Comparison of ENCODE assay signal across 26 cellular contexts in the genomic region with DNA sequence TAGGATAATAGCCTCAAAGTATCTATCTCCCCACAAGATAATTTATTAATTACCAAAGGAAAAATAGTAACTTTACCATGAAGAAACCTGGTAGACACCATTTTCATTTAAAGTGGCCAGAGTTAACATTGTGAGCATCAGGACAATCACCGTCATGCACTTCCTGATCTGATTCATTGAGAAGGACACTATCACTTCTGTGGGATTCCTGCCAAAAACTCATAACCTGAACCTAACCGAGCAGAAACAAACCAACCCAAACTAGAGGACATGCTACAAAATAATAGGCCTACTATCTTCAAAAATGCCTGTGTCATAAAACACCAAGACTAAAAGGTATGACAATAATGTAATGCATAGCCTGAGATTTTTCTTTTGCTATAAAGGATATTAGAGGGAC. TPM values are rescaled to one million over a fixed set of nuclear protein-coding genes. Genes with fewer than 3 reads are reported as not detected.
DNase-seq lines count a peak whose midpoint lies in the region; ATAC-seq, FAIRE-seq and TF ChIP-seq lines count a peak whose summit lies in the region.
"Had no signal": no experiment of that assay in that cellular context is flagged by ENCODE, and none has a peak within 500 bp of the region (broad histone marks: within the 10 kb centered on the region; RNA-seq: fewer than 3 reads in every experiment).

No MANE protein-coding gene starts in this region.

- H3K4me3 ChIP-seq in A549 (no peak overlapping the region), brain microvascular endothelial cell (ENCODE audit: low read depth, low read length) (no peak overlapping the region)
- H3K4me3 ChIP-seq: BLaER1, Peyer's patch had no signal

- H3K4me2 ChIP-seq in A549: peak overlapping the region; percentile 19; the same call in 1 of the 3 replicates
- H3K4me2 ChIP-seq: BLaER1, SK-N-SH had no signal

- no peak for DNase-seq in A549 (ENCODE audit: low read depth in 1 of 2, low spot score in 1 of 2)
- DNase-seq in HT1080 (ENCODE audit: low read depth): peak; percentile 18
- peak; percentile 14 for DNase-seq in brain microvascular endothelial cell
- peak; percentile 47 for DNase-seq in glomerular visceral epithelial cell (ENCODE audit: extremely low spot score)
- no peak for DNase-seq in DMS114 treated with DMSO at 0.1 percent for 48 hours (lab: John Stamatoyannopoulos, UW; ENCODE audit: unreplicated experiment)
- DNase-seq in H4 (ENCODE audit: low spot score): no peak
- no peak for DNase-seq in SIG-M5 treated with dmso at 0.1 percent for 504 hours (lab: John Stamatoyannopoulos, UW; ENCODE audit: unreplicated experiment)
- no peak for DNase-seq in DMS 273 treated with DMSO at 0.1 percent for 48 hours (lab: John Stamatoyannopoulos, UW)
- DNase-seq: 8988T; CD4-positive, alpha-beta T cell; DMS79; EL; GF-D8; H9; KG1; MM.1S; NCI-H2029; NCI-H446; NCI-H526; NCI-H82; Peyer's patch; SIG-M5; SK-N-SH; SW 1271 had no signal

- H3K36me3 ChIP-seq in brain microvascular endothelial cell (replicated peaks): no peaks in the 10 kb centered on the region
- H3K36me3 ChIP-seq: BLaER1, Peyer's patch had no signal

- peaks cover 40% of the 10 kb centered on the region for H3K4me1 ChIP-seq in A549
- H3K4me1 ChIP-seq: BLaER1 had no signal

- POLR2A ChIA-PET in A549 (lab: Yijun Ruan, JAX): no interaction called here

- WGBS in A549 (ENCODE audit: missing lambda C conversion rate): 50% methylated on average over 2 of the region's 2 CpGs

- no peak for FAIRE-seq in A549 (lab: Jason Lieb, UNC)
- FAIRE-seq: GM12891 had no signal

- no peak for TF ChIP-seq RAD21 in A549 (conservative IDR thresholded peaks at IDR 0.05 in 1 of 2, IDR thresholded peaks at IDR 0.05 in 1 of 2)

- TF ChIP-seq CTCF in A549 (IDR thresholded peaks at IDR 0.05): no peak
- no peak for TF ChIP-seq CTCF in brain microvascular endothelial cell (IDR thresholded peaks at IDR 0.05; ENCODE audit: low read depth, low read length, missing control alignments)

- H3K27ac ChIP-seq in A549 (no peak overlapping the region; a peak in 1 of 6 replicates), brain microvascular endothelial cell (no peak overlapping the region)
- H3K27ac ChIP-seq: BLaER1, Peyer's patch had no signal

- CTCF ChIA-PET in A549 (lab: Yijun Ruan, JAX): no interaction called here

- ATAC-seq in A549: no peak

- no peaks in the 10 kb centered on the region for H3K9me3 ChIP-seq in A549
- H3K9me3 ChIP-seq: BLaER1, Peyer's patch, SK-N-SH had no signal

- no peaks in the 10 kb centered on the region for H3K27me3 ChIP-seq in brain microvascular endothelial cell (replicated peaks)
- H3K27me3 ChIP-seq: BLaER1, Peyer's patch had no signal

- no peak for TF ChIP-seq EP300 in A549 (IDR thresholded peaks at IDR 0.05)

- TF ChIP-seq POLR2A in A549 (IDR thresholded peaks at IDR 0.05; ENCODE audit: low read length): no peak

- in situ Hi-C loops in brain microvascular endothelial cell (cut with HindIII; ENCODE audit: low pct_ligation_motif_present, low sequenced_read_pairs): no loop called here

TF ChIP-seq in A549, 52 proteins besides CTCF, POLR2A, EP300 and RAD21:
- TF ChIP-seq, protein P1, sequence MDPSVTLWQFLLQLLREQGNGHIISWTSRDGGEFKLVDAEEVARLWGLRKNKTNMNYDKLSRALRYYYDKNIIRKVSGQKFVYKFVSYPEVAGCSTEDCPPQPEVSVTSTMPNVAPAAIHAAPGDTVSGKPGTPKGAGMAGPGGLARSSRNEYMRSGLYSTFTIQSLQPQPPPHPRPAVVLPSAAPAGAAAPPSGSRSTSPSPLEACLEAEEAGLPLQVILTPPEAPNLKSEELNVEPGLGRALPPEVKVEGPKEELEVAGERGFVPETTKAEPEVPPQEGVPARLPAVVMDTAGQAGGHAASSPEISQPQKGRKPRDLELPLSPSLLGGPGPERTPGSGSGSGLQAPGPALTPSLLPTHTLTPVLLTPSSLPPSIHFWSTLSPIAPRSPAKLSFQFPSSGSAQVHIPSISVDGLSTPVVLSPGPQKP (IDR thresholded peaks at IDR 0.05; ENCODE audit: low read depth, low read length): no peak
- TF ChIP-seq MYC (IDR thresholded peaks at IDR 0.05; ENCODE audit: borderline replicate concordance, low read length): no peak
- no peak for TF ChIP-seq KDM1A (IDR thresholded peaks at IDR 0.05; ENCODE audit: low read depth)

RNA-seq across cellular contexts. Expression of a gene that starts 39.0 kb away (rescaled TPM):
- polyA plus RNA-seq in A549 (2011; rRNA removed): 0.82 and 0.93 TPM in 2 replicates
- polyA plus RNA-seq in A549 (2012; cell fraction: cytosol; rRNA removed): 0.15 and 0.18 TPM in 2 replicates
- 0.06 and 0.09 TPM in 2 replicates for polyA plus RNA-seq in A549 (2012; cell fraction: nucleus; rRNA removed)
- 0.71 to 0.90 TPM (median 0.80 TPM) in 3 replicates for polyA plus RNA-seq in A549 (2017; fragmentation: RNase III; extraction: RNeasy Plus Mini Kit Qiagen cat#74134 plus additional on column Dnase treatment)
- polyA minus RNA-seq in A549 (2011; rRNA and poly(A)+ RNA removed): 0.10 and 0.12 TPM in 2 replicates
- 0.43 and 0.93 TPM in 2 replicates for total RNA-seq in HT1080 (2014; rRNA removed; shearing (Covaris generic))
- polyA plus RNA-seq in HT1080 (2015; cell fraction: cytosol; rRNA removed): 0.19 and 0.21 TPM in 2 replicates
- polyA plus RNA-seq in HT1080 (2015; cell fraction: nucleus; rRNA removed): 0.42 and 0.49 TPM in 2 replicates
- total RNA-seq in H4 (2014; rRNA removed; shearing (Covaris generic)): 1.0 and 1.3 TPM in 2 replicates
- total RNA-seq: Peyer's patch had no signal

Comparison
In these comparisons a context has a peak if more than half of its experiments do, and no peak if none do; other contexts are left out.
1. DNase-seq: peak in HT1080 (single experiment), brain microvascular endothelial cell (single experiment) and glomerular visceral epithelial cell (single experiment); none in A549 (0 of 2), DMS114 treated with DMSO at 0.1 percent for 48 hours (single experiment), H4 (single experiment), SIG-M5 treated with dmso at 0.1 percent for 504 hours (single experiment) and DMS 273 treated with DMSO at 0.1 percent for 48 hours (single experiment).